Comparison of ENCODE assay signal across 8 cellular contexts in the genomic region with DNA sequence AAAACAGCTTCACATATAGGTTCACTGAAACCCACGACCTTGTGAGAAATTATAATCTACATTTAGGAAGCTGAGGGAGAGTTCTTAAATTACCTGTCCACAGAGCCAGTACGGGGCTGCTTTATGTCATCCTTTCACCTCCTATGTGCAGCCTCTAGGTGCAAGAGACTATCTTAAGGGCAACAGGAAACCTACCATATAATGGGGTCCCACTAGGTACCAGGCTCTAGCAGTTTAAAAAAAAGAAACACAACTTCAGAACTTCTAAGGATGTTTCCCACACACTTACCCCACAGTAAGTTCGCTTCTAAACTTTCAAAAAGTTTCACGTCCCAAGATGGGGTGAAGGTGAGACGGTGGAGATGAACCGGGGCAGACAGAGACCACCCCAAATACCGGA. TPM values are rescaled to one million over a fixed set of nuclear protein-coding genes. Genes with fewer than 3 reads are reported as not detected.
A peak's percentile ranks its signal among the peaks of the same experiment; 100 is the strongest.
DNase-seq lines count a peak whose midpoint lies in the region; ATAC-seq and TF ChIP-seq lines count a peak whose summit lies in the region.

No MANE protein-coding gene starts in this region.

- H3K36me3 ChIP-seq in mesodermal cell (ENCODE audit: control insufficient read depth, insufficient read depth, low read length): no peaks in the 10 kb centered on the region

- H3K4me3 ChIP-seq in astrocyte of the spinal cord (ENCODE audit: low read depth, low read length): peak overlapping the region; percentile 58
- H3K4me3 ChIP-seq in mesodermal cell (ENCODE audit: extremely low read depth, insufficient read depth, low read length, poor library complexity, severe bottlenecking): peak overlapping the region; percentile 55

- H3K27ac ChIP-seq in mesodermal cell (ENCODE audit: low read depth, low read length, severe bottlenecking): no peak overlapping the region

- WGBS in mesodermal cell (ENCODE audit: insufficient coverage in 2 of 2), 2 experiments: 0 to 28% methylated on average over 2 of the region's 7 CpGs

- H3K9me3 ChIP-seq in mesodermal cell (ENCODE audit: control insufficient read depth, low read length): no peaks in the 10 kb centered on the region

- no peak for TF ChIP-seq CTCF in astrocyte of the spinal cord (IDR thresholded peaks at IDR 0.05; ENCODE audit: low read depth, low read length)

- no peaks in the 10 kb centered on the region for H3K4me1 ChIP-seq in mesodermal cell (ENCODE audit: control insufficient read depth, insufficient read depth, low read length, poor library complexity, severe bottlenecking)

- DNase-seq in astrocyte of the spinal cord (ENCODE audit: low read depth, low spot score) (no peak), COLO668 (lab: John Stamatoyannopoulos, UW; ENCODE audit: unreplicated experiment) (no peak), GM19238 (ENCODE audit: insufficient read length, low spot score) (no peak), DMS 273 (lab: John Stamatoyannopoulos, UW; ENCODE audit: unreplicated experiment) (no peak)
- DNase-seq in stimulated activated CD4-positive, alpha-beta T cell treated with anti-CD3 and anti-CD28 coated beads, Interleukin-4, amount 100 ng/mL, for 24 hours: no peak

- in situ Hi-C loops in astrocyte of the spinal cord (cut with HindIII; ENCODE audit: low sequenced_read_pairs): no loop called here

- ATAC-seq in GM19023 (IDR thresholded peaks at IDR 0.05; ENCODE audit: unreplicated experiment): peak; percentile 27
- ATAC-seq in HG02973 (IDR thresholded peaks at IDR 0.05; ENCODE audit: unreplicated experiment): peak; percentile 34

RNA-seq across cellular contexts. Expression of a gene that starts 0.6 kb away (rescaled TPM):
- 5.8 TPM for polyA plus RNA-seq in mesodermal cell (2013, experiment 1 of 2)
- polyA plus RNA-seq in mesodermal cell (2013, experiment 2 of 2): 7.8 TPM
